ENCODE assay signal across 1 cellular context in the genomic region with DNA sequence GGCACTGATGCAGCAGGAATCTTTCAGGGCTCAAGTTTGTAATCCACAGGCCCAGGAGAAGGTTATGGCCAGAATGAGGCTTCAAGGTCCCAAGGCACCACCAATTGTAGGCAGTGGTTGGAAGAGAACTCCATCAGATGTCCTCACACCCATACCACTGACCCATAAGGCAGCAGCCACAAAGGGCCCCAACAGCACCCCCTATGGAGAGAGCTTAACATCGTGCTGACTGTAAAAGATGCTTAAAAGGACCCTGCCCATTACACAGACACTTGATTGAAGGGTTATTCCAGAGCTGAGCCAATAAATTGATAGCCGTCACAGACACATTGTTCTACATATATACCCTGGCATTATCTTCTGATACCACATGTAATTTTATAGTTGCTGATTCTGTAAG.
TF ChIP-seq lines count a peak whose summit lies in the region.

No MANE protein-coding gene starts in this region.

TF ChIP-seq in WTC11, 78 proteins besides CTCF, POLR2A, EP300 and RAD21 (continued from another document):
- TF ChIP-seq ZBTB43 (CRISPR knock-in tag; IDR thresholded peaks at IDR 0.05) (no peak), HMGXB4 (CRISPR knock-in tag; IDR thresholded peaks at IDR 0.05) (no peak), ARID4B (CRISPR knock-in tag; IDR thresholded peaks at IDR 0.05; ENCODE audit: borderline replicate concordance) (no peak), GABPB1 (CRISPR knock-in tag; IDR thresholded peaks at IDR 0.05) (no peak), ZNF396 (CRISPR knock-in tag; IDR thresholded peaks at IDR 0.05; ENCODE audit: borderline replicate concordance) (no peak), NFYB (CRISPR knock-in tag; conservative IDR thresholded peaks at IDR 0.05; ENCODE audit: low read depth) (no peak), ZNF416 (CRISPR knock-in tag; IDR thresholded peaks at IDR 0.05) (no peak)
- TF ChIP-seq, protein P1, sequence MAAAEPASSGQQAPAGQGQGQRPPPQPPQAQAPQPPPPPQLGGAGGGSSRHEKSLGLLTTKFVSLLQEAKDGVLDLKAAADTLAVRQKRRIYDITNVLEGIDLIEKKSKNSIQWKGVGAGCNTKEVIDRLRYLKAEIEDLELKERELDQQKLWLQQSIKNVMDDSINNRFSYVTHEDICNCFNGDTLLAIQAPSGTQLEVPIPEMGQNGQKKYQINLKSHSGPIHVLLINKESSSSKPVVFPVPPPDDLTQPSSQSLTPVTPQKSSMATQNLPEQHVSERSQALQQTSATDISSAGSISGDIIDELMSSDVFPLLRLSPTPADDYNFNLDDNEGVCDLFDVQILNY (CRISPR knock-in tag; IDR thresholded peaks at IDR 0.05) = no peak
